In the genomic region with DNA sequence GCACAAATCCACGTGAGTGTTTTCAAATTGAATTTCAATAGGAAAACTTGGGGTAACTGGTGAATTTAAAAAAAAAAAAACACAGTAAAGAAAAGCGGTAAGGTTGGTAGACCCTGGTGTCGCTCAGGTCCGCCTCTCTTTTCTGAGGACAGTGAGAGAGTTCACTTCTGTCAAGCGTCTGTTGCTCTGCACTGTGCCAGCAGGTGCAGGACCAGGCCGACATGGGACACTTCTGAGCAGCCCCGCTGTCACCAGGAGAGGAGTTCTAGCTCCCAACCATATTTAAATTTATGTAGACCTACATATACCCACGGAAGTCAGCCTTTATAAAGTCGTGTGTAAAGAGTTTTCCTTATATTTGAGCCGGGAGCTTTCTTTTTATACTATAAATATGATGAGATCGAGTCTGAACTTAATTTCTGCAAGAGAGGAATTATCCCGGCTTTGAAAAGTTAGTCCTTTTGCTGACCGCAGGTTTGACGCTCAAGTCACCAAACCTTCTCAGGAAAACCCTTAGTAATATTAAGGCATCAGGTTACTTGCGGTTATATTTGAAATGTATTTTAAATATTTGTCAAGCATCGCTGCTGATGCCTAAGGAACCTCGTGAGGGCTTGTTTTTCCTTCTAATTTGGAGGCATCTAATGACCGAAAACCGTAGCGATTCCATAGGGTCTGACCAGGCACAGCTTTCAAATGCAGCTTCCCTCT, we compare ENCODE assay signal across 8 cellular contexts. TPM values are rescaled to one million over a fixed set of nuclear protein-coding genes. Genes with fewer than 3 reads are reported as not detected.
DNase-seq lines count a peak whose midpoint lies in the region; ATAC-seq and TF ChIP-seq lines count a peak whose summit lies in the region.

No MANE protein-coding gene starts in this region.

- TF ChIP-seq CTCF in heart right ventricle (IDR thresholded peaks at IDR 0.05) = no peak

- H3K27ac ChIP-seq in BLaER1 (peak overlapping the region; percentile 92), heart right ventricle (peak overlapping the region in 4 of 10 donors; percentile 3 to 92 (median 49))

- H3K4me1 ChIP-seq in BLaER1 (peaks cover 47% of the 10 kb centered on the region), heart right ventricle (peaks cover 0 to 26% (median 0%) of the 10 kb centered on the region in 9 donors)

- no peaks in the 10 kb centered on the region for H3K9me3 ChIP-seq in BLaER1
- no peaks in the 10 kb centered on the region for H3K9me3 ChIP-seq in heart right ventricle

- DNase-seq in activated CD4-positive, alpha-beta T cell treated with anti-CD3 and anti-CD28 coated beads, Interleukin-2, amount 50 U/mL, for 48 hours = peak; percentile 52 to 68
- DNase-seq in heart right ventricle (no peak), ureter (ENCODE audit: low spot score) (no peak), dedifferentiated amniotic fluid mesenchymal stem cell (ENCODE audit: extremely low spot score) (no peak)
- DNase-seq in stimulated activated CD4-positive, alpha-beta T cell treated with anti-CD3 and anti-CD28 coated beads, Interleukin-2, amount 100 ng/mL, for 24 hours = peak; percentile 63 to 70

- no peaks in the 10 kb centered on the region for H4K20me1 ChIP-seq in BLaER1

- H3K4me3 ChIP-seq in BLaER1 (peak overlapping the region; percentile 91), heart right ventricle (peak overlapping the region in 9 of 10 donors; percentile 23 to 69 (median 42))

- H3K9ac ChIP-seq in BLaER1 = peak overlapping the region; percentile 91

- ATAC-seq in HG03442 (IDR thresholded peaks at IDR 0.05; ENCODE audit: unreplicated experiment) (peak; percentile 34), heart right ventricle (peak in 3 of 8 donors; percentile 55 to 60 (median 58))

- intact Hi-C loops in heart right ventricle (cut with DNase I) = no loop called here

- H3K27me3 ChIP-seq in BLaER1 (no peaks in the 10 kb centered on the region), heart right ventricle (peaks cover 4 to 74% (median 51%) of the 10 kb centered on the region in 7 donors)

- H3K36me3 ChIP-seq in BLaER1 (no peaks in the 10 kb centered on the region), heart right ventricle (no peaks in the 10 kb centered on the region)

- TF ChIP-seq POLR2A in GM19193 (IDR thresholded peaks at IDR 0.05; ENCODE audit: extremely low read depth, insufficient read depth, insufficient read length) = peak; percentile 49

- peak overlapping the region; percentile 88 for H3K4me2 ChIP-seq in BLaER1

- 11 to 17% methylated on average over 20 of the region's 20 CpGs for WGBS in heart right ventricle, 2 donors

RNA-seq across cellular contexts. Expression of a gene that starts 0.6 kb away (rescaled TPM):
- total RNA-seq in heart right ventricle = 10 to 100 TPM in 1 of 10 donors, 1 to 10 TPM in 7, under 1 TPM in 2; 0.88 to 20.2 (median 1.9) TPM
- polyA plus RNA-seq in heart right ventricle = under 1 TPM; 0.46 to 0.51 TPM
- total RNA-seq in ureter = 15.2 TPM

Comparison
In these comparisons a context has a peak if more than half of its experiments do, and no peak if none do; other contexts are left out.
1. DNase-seq: peak in activated CD4-positive, alpha-beta T cell treated with anti-CD3 and anti-CD28 coated beads, Interleukin-2, amount 50 U/mL, for 48 hours (2 of 2) and stimulated activated CD4-positive, alpha-beta T cell treated with anti-CD3 and anti-CD28 coated beads, Interleukin-2, amount 100 ng/mL, for 24 hours (2 of 2); none in heart right ventricle (0 of 2), ureter (single experiment) and dedifferentiated amniotic fluid mesenchymal stem cell (single experiment).